1 cellular context compared by ENCODE assay signal in genomic region chr4:182065255-182065654, GRCh38.
TF ChIP-seq lines count a peak whose summit lies in the region.

No MANE protein-coding gene starts in this region.

TF ChIP-seq in K562, 482 proteins besides CTCF, POLR2A, EP300 and RAD21 (continued from another document):
- peak; percentile 91 for TF ChIP-seq MGA (IDR thresholded peaks at IDR 0.05)
- TF ChIP-seq, protein P1, sequence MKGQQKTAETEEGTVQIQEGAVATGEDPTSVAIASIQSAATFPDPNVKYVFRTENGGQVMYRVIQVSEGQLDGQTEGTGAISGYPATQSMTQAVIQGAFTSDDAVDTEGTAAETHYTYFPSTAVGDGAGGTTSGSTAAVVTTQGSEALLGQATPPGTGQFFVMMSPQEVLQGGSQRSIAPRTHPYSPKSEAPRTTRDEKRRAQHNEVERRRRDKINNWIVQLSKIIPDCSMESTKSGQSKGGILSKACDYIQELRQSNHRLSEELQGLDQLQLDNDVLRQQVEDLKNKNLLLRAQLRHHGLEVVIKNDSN (CRISPR knock-in tag; IDR thresholded peaks at IDR 0.05), result peak; percentile 73
- TF ChIP-seq L3MBTL2 (IDR thresholded peaks at IDR 0.05), result peak; percentile 91
- TF ChIP-seq CXXC5 (CRISPR knock-in tag; IDR thresholded peaks at IDR 0.05), result peak; percentile 36
- peak; percentile 54; the same call in 1 of the 2 replicates for TF ChIP-seq ZNF766 (CRISPR knock-in tag; conservative IDR thresholded peaks at IDR 0.05)
- TF ChIP-seq ZNF445 (CRISPR knock-in tag; IDR thresholded peaks at IDR 0.05; ENCODE audit: low read depth), result no peak
